ENCODE assay signal across 17 cellular contexts in genomic region chr10:76444034-76444800, GRCh38.
DNase-seq lines count a peak whose midpoint lies in the region; ATAC-seq and TF ChIP-seq lines count a peak whose summit lies in the region.
"Had no signal": no experiment of that assay in that cellular context is flagged by ENCODE, and none has a peak within 500 bp of the region (broad histone marks: within the 10 kb centered on the region; RNA-seq: fewer than 3 reads in every experiment).

No MANE protein-coding gene starts in this region.

- H3K27me3 ChIP-seq in muscle layer of colon (ENCODE audit: control insufficient read depth in 1 of 2, insufficient read depth in 2 of 2, low read length in 2 of 2) (no peaks in the 10 kb centered on the region), testis (no peaks in the 10 kb centered on the region)
- no peaks in the 10 kb centered on the region for H3K27me3 ChIP-seq in effector memory CD4-positive, alpha-beta T cell (replicated peaks; ENCODE audit: control insufficient read depth, insufficient read depth, low read length, poor library complexity, severe bottlenecking)
- H3K27me3 ChIP-seq: BE2C, cardiac muscle cell had no signal

- no peak for TF ChIP-seq POLR2A in testis (IDR thresholded peaks at IDR 0.05)

- no peak overlapping the region for H3K4me3 ChIP-seq in fibroblast of pulmonary artery (replicated peaks; ENCODE audit: low read depth, low read length)
- H3K4me3 ChIP-seq in muscle layer of colon (ENCODE audit: low read depth in 1 of 2, low read length in 2 of 2), result no peak overlapping the region
- H3K4me3 ChIP-seq in testis, result no peak overlapping the region
- no peak overlapping the region for H3K4me3 ChIP-seq in effector memory CD4-positive, alpha-beta T cell (ENCODE audit: insufficient read depth, low read depth, low read length, poor library complexity, severe bottlenecking)
- H3K4me3 ChIP-seq: cardiac muscle cell had no signal

- no peak for TF ChIP-seq CTCF in fibroblast of pulmonary artery (IDR thresholded peaks at IDR 0.05; ENCODE audit: low read length, missing control alignments)
- no peak for TF ChIP-seq CTCF in testis (IDR thresholded peaks at IDR 0.05)

- H3K4me1 ChIP-seq in muscle layer of colon (ENCODE audit: insufficient read depth, low read length) (peaks cover 15% of the 10 kb centered on the region), testis (peaks cover 4% of the 10 kb centered on the region)
- H3K4me1 ChIP-seq in effector memory CD4-positive, alpha-beta T cell (ENCODE audit: control insufficient read depth, insufficient read depth, low read length, poor library complexity, severe bottlenecking), result no peaks in the 10 kb centered on the region
- H3K4me1 ChIP-seq: BE2C had no signal

- ATAC-seq in HG03442 (IDR thresholded peaks at IDR 0.05; ENCODE audit: unreplicated experiment), result no peak
- ATAC-seq in HG02884 (IDR thresholded peaks at IDR 0.05; ENCODE audit: unreplicated experiment), result no peak
- no peak for ATAC-seq in HG03196 (IDR thresholded peaks at IDR 0.05; ENCODE audit: unreplicated experiment)

- H3K9ac ChIP-seq in muscle layer of colon (ENCODE audit: low read length), result no peak overlapping the region

- intact Hi-C loops in testis (cut with DNase I; ENCODE audit: low total_unique reads), result no loop called here

- H3K36me3 ChIP-seq in muscle layer of colon (ENCODE audit: insufficient read depth, low read length), result no peaks in the 10 kb centered on the region
- H3K36me3 ChIP-seq in testis (ENCODE audit: low read depth, missing control alignments), result no peaks in the 10 kb centered on the region
- H3K36me3 ChIP-seq in effector memory CD4-positive, alpha-beta T cell (ENCODE audit: control insufficient read depth, insufficient read depth, low read length), result no peaks in the 10 kb centered on the region
- H3K36me3 ChIP-seq: BE2C, cardiac muscle cell had no signal

- H3K27ac ChIP-seq in muscle layer of colon (ENCODE audit: low read depth, low read length) (peak overlapping the region; percentile 57), testis (peak overlapping the region in 1 of 2 donors; percentile 41)
- H3K27ac ChIP-seq in effector memory CD4-positive, alpha-beta T cell (ENCODE audit: insufficient read depth, low read length, poor library complexity, severe bottlenecking), result no peak overlapping the region

- H3K9me3 ChIP-seq in muscle layer of colon (ENCODE audit: low read length) (no peaks in the 10 kb centered on the region), testis (no peaks in the 10 kb centered on the region)
- H3K9me3 ChIP-seq in effector memory CD4-positive, alpha-beta T cell (ENCODE audit: control insufficient read depth, low read length), result no peaks in the 10 kb centered on the region
- H3K9me3 ChIP-seq: BE2C had no signal

- DNase-seq in SW480 (ENCODE audit: low spot score), result peak; percentile 75
- DNase-seq in fibroblast of pulmonary artery (ENCODE audit: low read depth), result peak; percentile 47
- DNase-seq in testis, result peak; percentile 36
- no peak for DNase-seq in effector memory CD4-positive, alpha-beta T cell
- DNase-seq: activated CD4-positive, alpha-beta T cell treated with anti-CD3 and anti-CD28 coated beads for 1 hour; activated naive CD4-positive, alpha-beta T cell treated with anti-CD3 and anti-CD28 coated beads for 36 hours; BE2C; DMS 273 treated with DMSO at 0.1 percent for 48 hours; kidney; NCI-H2107; NCI-H774; stimulated activated CD4-positive, alpha-beta T cell treated with anti-CD3 and anti-CD28 coated beads, Interleukin-4, amount 100 ng/mL, for 1 hour had no signal

- 53 to 59% methylated on average over 6 of the region's 6 CpGs for WGBS in testis, 2 donors

Comparison
In these comparisons a context has a peak if more than half of its experiments do, and no peak if none do; other contexts are left out.
1. DNase-seq: peak in SW480 (single experiment), fibroblast of pulmonary artery (single experiment) and testis (single experiment); none in effector memory CD4-positive, alpha-beta T cell (0 of 3).